In genomic region chr10:6279540-6280267, GRCh38 we compare ENCODE assay signal across 1 cellular context.
TF ChIP-seq lines count a peak whose summit lies in the region.

No MANE protein-coding gene starts in this region.

TF ChIP-seq in HepG2, 621 proteins besides CTCF, POLR2A, EP300 and RAD21 (continued from another document and continues in another):
- TF ChIP-seq, protein P1, sequence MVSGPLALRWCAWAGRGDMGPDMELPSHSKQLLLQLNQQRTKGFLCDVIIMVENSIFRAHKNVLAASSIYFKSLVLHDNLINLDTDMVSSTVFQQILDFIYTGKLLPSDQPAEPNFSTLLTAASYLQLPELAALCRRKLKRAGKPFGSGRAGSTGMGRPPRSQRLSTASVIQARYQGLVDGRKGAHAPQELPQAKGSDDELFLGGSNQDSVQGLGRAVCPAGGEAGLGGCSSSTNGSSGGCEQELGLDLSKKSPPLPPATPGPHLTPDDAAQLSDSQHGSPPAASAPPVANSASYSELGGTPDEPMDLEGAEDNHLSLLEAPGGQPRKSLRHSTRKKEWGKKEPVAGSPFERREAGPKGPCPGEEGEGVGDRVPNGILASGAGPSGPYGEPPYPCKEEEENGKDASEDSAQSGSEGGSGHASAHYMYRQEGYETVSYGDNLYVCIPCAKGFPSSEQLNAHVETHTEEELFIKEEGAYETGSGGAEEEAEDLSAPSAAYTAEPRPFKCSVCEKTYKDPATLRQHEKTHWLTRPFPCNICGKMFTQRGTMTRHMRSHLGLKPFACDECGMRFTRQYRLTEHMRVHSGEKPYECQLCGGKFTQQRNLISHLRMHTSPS (CRISPR knock-in tag; IDR thresholded peaks at IDR 0.05; ENCODE audit: low read depth) = no peak
- TF ChIP-seq XBP1 (CRISPR knock-in tag; IDR thresholded peaks at IDR 0.05) = no peak
- TF ChIP-seq CC2D1A (CRISPR knock-in tag; IDR thresholded peaks at IDR 0.05) = no peak
- TF ChIP-seq ETV5 (CRISPR knock-in tag; IDR thresholded peaks at IDR 0.05; ENCODE audit: borderline replicate concordance) = peak; percentile 77; the same call in 1 of the 2 replicates
- TF ChIP-seq PREB (CRISPR knock-in tag; IDR thresholded peaks at IDR 0.05) = no peak
- no peak for TF ChIP-seq KDM5A (IDR thresholded peaks at IDR 0.05; ENCODE audit: borderline replicate concordance, low read length)
- TF ChIP-seq HOXA3 (CRISPR knock-in tag; IDR thresholded peaks at IDR 0.05) = peak; percentile 82
- no peak for TF ChIP-seq JARID2 (CRISPR knock-in tag; IDR thresholded peaks at IDR 0.05; ENCODE audit: insufficient replicate concordance)
- peak; percentile 99 for TF ChIP-seq SKI (IDR thresholded peaks at IDR 0.05; ENCODE audit: partially characterized antibody)
- no peak for TF ChIP-seq NPAS2 (CRISPR knock-in tag; IDR thresholded peaks at IDR 0.05; ENCODE audit: borderline replicate concordance)
- no peak for TF ChIP-seq ZNF530 (CRISPR knock-in tag; IDR thresholded peaks at IDR 0.05; ENCODE audit: low read depth)
- no peak for TF ChIP-seq HES4 (CRISPR knock-in tag; IDR thresholded peaks at IDR 0.05; ENCODE audit: borderline replicate concordance)
- TF ChIP-seq MIER3 (CRISPR knock-in tag; IDR thresholded peaks at IDR 0.05; ENCODE audit: borderline replicate concordance) = peak; percentile 74
- no peak for TF ChIP-seq DMTF1 (CRISPR knock-in tag; IDR thresholded peaks at IDR 0.05)
- TF ChIP-seq, protein P2, sequence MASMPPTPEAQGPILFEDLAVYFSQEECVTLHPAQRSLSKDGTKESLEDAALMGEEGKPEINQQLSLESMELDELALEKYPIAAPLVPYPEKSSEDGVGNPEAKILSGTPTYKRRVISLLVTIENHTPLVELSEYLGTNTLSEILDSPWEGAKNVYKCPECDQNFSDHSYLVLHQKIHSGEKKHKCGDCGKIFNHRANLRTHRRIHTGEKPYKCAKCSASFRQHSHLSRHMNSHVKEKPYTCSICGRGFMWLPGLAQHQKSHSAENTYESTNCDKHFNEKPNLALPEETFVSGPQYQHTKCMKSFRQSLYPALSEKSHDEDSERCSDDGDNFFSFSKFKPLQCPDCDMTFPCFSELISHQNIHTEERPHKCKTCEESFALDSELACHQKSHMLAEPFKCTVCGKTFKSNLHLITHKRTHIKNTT (CRISPR knock-in tag; IDR thresholded peaks at IDR 0.05) = no peak
- peak; percentile 70; the same call in 1 of the 2 replicates for TF ChIP-seq NR2C2 (CRISPR knock-in tag; IDR thresholded peaks at IDR 0.05; ENCODE audit: borderline replicate concordance)
- TF ChIP-seq, protein P3, sequence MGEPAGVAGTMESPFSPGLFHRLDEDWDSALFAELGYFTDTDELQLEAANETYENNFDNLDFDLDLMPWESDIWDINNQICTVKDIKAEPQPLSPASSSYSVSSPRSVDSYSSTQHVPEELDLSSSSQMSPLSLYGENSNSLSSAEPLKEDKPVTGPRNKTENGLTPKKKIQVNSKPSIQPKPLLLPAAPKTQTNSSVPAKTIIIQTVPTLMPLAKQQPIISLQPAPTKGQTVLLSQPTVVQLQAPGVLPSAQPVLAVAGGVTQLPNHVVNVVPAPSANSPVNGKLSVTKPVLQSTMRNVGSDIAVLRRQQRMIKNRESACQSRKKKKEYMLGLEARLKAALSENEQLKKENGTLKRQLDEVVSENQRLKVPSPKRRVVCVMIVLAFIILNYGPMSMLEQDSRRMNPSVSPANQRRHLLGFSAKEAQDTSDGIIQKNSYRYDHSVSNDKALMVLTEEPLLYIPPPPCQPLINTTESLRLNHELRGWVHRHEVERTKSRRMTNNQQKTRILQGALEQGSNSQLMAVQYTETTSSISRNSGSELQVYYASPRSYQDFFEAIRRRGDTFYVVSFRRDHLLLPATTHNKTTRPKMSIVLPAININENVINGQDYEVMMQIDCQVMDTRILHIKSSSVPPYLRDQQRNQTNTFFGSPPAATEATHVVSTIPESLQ (CRISPR knock-in tag; conservative IDR thresholded peaks at IDR 0.05) = no peak
- peak; percentile 50; the same call in 1 of the 2 replicates for TF ChIP-seq IRF9 (CRISPR knock-in tag; IDR thresholded peaks at IDR 0.05; ENCODE audit: borderline replicate concordance)
- TF ChIP-seq MED13 (CRISPR knock-in tag; IDR thresholded peaks at IDR 0.05) = no peak
- TF ChIP-seq ZNF143 (CRISPR knock-in tag; IDR thresholded peaks at IDR 0.05) = no peak
- no peak for TF ChIP-seq KDM6A (CRISPR knock-in tag; IDR thresholded peaks at IDR 0.05; ENCODE audit: low read depth)
- TF ChIP-seq RBM22 (optimal IDR thresholded peaks at IDR 0.05; ENCODE audit: low read length) = no peak
- TF ChIP-seq SP5 (CRISPR knock-in tag; IDR thresholded peaks at IDR 0.05; ENCODE audit: borderline replicate concordance, low read depth) = peak; percentile 72
- TF ChIP-seq ZFP91 (CRISPR knock-in tag; IDR thresholded peaks at IDR 0.05; ENCODE audit: borderline replicate concordance) = no peak
- TF ChIP-seq ZBTB42 (CRISPR knock-in tag; IDR thresholded peaks at IDR 0.05) = no peak
- TF ChIP-seq RXRB (CRISPR knock-in tag; IDR thresholded peaks at IDR 0.05; ENCODE audit: borderline replicate concordance) = peak; percentile 94
- no peak for TF ChIP-seq SALL2 (CRISPR knock-in tag; IDR thresholded peaks at IDR 0.05)
- no peak for TF ChIP-seq PAF1 (CRISPR knock-in tag; IDR thresholded peaks at IDR 0.05)
- TF ChIP-seq ZNF382 (CRISPR knock-in tag; IDR thresholded peaks at IDR 0.05; ENCODE audit: borderline replicate concordance) = no peak
- TF ChIP-seq, protein P4, sequence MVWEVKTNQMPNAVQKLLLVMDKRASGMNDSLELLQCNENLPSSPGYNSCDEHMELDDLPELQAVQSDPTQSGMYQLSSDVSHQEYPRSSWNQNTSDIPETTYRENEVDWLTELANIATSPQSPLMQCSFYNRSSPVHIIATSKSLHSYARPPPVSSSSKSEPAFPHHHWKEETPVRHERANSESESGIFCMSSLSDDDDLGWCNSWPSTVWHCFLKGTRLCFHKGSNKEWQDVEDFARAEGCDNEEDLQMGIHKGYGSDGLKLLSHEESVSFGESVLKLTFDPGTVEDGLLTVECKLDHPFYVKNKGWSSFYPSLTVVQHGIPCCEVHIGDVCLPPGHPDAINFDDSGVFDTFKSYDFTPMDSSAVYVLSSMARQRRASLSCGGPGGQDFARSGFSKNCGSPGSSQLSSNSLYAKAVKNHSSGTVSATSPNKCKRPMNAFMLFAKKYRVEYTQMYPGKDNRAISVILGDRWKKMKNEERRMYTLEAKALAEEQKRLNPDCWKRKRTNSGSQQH (CRISPR knock-in tag; IDR thresholded peaks at IDR 0.05; ENCODE audit: low read depth) = no peak
- TF ChIP-seq TRAFD1 (CRISPR knock-in tag; IDR thresholded peaks at IDR 0.05; ENCODE audit: borderline replicate concordance) = no peak
- TF ChIP-seq ATM (IDR thresholded peaks at IDR 0.05; ENCODE audit: borderline replicate concordance) = no peak
- no peak for TF ChIP-seq TAF1 (CRISPR knock-in tag; IDR thresholded peaks at IDR 0.05)
- TF ChIP-seq ZKSCAN8 (CRISPR knock-in tag; IDR thresholded peaks at IDR 0.05; ENCODE audit: borderline replicate concordance) = no peak
- TF ChIP-seq, protein P5, sequence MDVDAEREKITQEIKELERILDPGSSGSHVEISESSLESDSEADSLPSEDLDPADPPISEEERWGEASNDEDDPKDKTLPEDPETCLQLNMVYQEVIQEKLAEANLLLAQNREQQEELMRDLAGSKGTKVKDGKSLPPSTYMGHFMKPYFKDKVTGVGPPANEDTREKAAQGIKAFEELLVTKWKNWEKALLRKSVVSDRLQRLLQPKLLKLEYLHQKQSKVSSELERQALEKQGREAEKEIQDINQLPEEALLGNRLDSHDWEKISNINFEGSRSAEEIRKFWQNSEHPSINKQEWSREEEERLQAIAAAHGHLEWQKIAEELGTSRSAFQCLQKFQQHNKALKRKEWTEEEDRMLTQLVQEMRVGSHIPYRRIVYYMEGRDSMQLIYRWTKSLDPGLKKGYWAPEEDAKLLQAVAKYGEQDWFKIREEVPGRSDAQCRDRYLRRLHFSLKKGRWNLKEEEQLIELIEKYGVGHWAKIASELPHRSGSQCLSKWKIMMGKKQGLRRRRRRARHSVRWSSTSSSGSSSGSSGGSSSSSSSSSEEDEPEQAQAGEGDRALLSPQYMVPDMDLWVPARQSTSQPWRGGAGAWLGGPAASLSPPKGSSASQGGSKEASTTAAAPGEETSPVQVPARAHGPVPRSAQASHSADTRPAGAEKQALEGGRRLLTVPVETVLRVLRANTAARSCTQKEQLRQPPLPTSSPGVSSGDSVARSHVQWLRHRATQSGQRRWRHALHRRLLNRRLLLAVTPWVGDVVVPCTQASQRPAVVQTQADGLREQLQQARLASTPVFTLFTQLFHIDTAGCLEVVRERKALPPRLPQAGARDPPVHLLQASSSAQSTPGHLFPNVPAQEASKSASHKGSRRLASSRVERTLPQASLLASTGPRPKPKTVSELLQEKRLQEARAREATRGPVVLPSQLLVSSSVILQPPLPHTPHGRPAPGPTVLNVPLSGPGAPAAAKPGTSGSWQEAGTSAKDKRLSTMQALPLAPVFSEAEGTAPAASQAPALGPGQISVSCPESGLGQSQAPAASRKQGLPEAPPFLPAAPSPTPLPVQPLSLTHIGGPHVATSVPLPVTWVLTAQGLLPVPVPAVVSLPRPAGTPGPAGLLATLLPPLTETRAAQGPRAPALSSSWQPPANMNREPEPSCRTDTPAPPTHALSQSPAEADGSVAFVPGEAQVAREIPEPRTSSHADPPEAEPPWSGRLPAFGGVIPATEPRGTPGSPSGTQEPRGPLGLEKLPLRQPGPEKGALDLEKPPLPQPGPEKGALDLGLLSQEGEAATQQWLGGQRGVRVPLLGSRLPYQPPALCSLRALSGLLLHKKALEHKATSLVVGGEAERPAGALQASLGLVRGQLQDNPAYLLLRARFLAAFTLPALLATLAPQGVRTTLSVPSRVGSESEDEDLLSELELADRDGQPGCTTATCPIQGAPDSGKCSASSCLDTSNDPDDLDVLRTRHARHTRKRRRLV (CRISPR knock-in tag; IDR thresholded peaks at IDR 0.05) = 0 out of 2 replicates have a peak, but pooled peaks have one; percentile 55
- no peak for TF ChIP-seq HOXA9 (CRISPR knock-in tag; IDR thresholded peaks at IDR 0.05; ENCODE audit: borderline replicate concordance)
- no peak for TF ChIP-seq NBN (conservative IDR thresholded peaks at IDR 0.05)
- TF ChIP-seq ZBTB26 (CRISPR knock-in tag; IDR thresholded peaks at IDR 0.05; ENCODE audit: borderline replicate concordance) = 0 out of 2 replicates have a peak, but pooled peaks have one; percentile 22
- TF ChIP-seq U2AF2 (IDR thresholded peaks at IDR 0.05; ENCODE audit: low read depth, low read length) = no peak
- TF ChIP-seq SOX5 (CRISPR knock-in tag; IDR thresholded peaks at IDR 0.05; ENCODE audit: borderline replicate concordance) = peak; percentile 77; the same call in 1 of the 2 replicates
